1 cellular context compared by ENCODE assay signal in genomic region chr11:69917529-69917928, GRCh38.
TF ChIP-seq lines count a peak whose summit lies in the region.

No MANE protein-coding gene starts in this region.

TF ChIP-seq in IMR-90, 13 proteins besides CTCF, POLR2A, EP300 and RAD21:
- TF ChIP-seq ELK1 (IDR thresholded peaks at IDR 0.05; ENCODE audit: borderline replicate concordance, low read depth, low read length), result no peak
- no peak for TF ChIP-seq FOS (IDR thresholded peaks at IDR 0.05; ENCODE audit: low read depth, low read length)
- no peak for TF ChIP-seq SMC3 (IDR thresholded peaks at IDR 0.05; ENCODE audit: low read depth, low read length)
- no peak for TF ChIP-seq CHD1 (IDR thresholded peaks at IDR 0.05; ENCODE audit: low read depth, low read length)
- TF ChIP-seq USF2 (IDR thresholded peaks at IDR 0.05; ENCODE audit: low read depth, low read length), result no peak
- TF ChIP-seq MAFK (IDR thresholded peaks at IDR 0.05; ENCODE audit: low read depth, low read length), result no peak
- TF ChIP-seq NFE2L2 (IDR thresholded peaks at IDR 0.05; ENCODE audit: low read depth, low read length), result no peak
- no peak for TF ChIP-seq MXI1 (IDR thresholded peaks at IDR 0.05; ENCODE audit: borderline replicate concordance, low read depth, low read length)
- TF ChIP-seq MAZ (IDR thresholded peaks at IDR 0.05; ENCODE audit: borderline replicate concordance, low read depth, low read length), result no peak
- TF ChIP-seq CEBPB (IDR thresholded peaks at IDR 0.05; ENCODE audit: low read depth, low read length), result no peak
- TF ChIP-seq BHLHE40 (IDR thresholded peaks at IDR 0.05; ENCODE audit: low read depth, low read length), result no peak
- no peak for TF ChIP-seq RCOR1 (IDR thresholded peaks at IDR 0.05; ENCODE audit: insufficient replicate concordance, low read length)
- TF ChIP-seq RFX5 (IDR thresholded peaks at IDR 0.05; ENCODE audit: low read depth, low read length), result no peak
